In the genomic region with DNA sequence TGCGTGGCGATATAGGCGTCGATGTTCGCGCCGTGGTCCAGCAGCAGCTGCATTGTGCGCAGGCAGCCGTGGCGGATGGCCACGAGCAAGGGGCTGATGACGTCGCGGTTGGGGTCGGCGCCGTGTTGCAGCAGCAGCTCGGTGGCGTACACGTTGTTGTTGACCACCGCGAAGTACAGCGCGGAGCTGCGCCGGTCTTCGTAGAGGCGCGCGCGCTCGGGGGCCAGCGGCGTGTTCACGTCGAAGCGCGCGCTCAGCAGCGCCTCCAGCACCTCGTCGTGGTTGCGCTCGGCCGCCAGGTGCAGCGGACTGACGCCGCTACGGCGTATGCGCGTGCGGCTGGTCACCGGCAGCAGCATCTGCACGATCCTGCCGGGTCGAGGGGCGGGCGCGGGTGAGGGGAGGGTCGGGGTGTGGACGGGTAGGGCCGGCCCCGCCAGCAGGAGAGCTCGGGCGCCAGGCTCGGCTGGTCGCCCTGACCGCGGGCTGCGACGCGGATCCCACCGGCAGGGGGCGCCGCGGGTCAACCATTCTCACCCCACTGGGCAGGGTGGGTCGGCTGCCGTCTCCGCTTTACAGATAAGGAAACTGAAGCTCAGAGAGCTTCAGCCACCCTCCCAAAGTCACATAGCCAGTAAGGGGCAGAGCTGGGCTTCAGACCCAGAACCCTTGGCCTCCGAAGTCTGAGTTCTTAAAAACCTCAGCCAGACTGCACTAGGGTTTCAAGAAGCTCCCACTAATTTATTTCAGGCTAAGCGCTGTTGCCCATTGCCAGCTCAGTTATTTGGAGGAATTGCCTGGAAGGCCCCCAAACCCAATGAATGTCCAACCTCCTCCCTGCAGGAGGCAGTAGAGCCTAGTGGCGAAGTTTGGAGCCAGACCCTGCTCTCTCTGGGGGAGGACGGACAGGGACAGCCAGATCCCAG, we compare ENCODE assay signal across 8 cellular contexts. TPM values are rescaled to one million over a fixed set of nuclear protein-coding genes. Genes with fewer than 3 reads are reported as not detected.
DNase-seq lines count a peak whose midpoint lies in the region; ATAC-seq and TF ChIP-seq lines count a peak whose summit lies in the region.

No MANE protein-coding gene starts in this region.

- H3K4me3 ChIP-seq in OCI-LY3 (ENCODE audit: low read length): no peak overlapping the region
- no peak overlapping the region for H3K4me3 ChIP-seq in foreskin fibroblast (ENCODE audit: low read depth in 1 of 2, low read length in 2 of 2)
- H3K4me3 ChIP-seq in neuronal stem cell (ENCODE audit: low read length in 2 of 2): peak overlapping the region; percentile 28 to 80

- WGBS in neuronal stem cell (ENCODE audit: extremely low coverage in 2 of 2, insufficient read length in 2 of 2, insufficient replicate concordance in 1 of 2), 2 donors: no CpG with 5 or more reads among the region's 84 CpGs

- no peaks in the 10 kb centered on the region for H3K79me1 ChIP-seq in neuronal stem cell (ENCODE audit: low read depth, low read length)

- H2AK5ac ChIP-seq in neuronal stem cell (ENCODE audit: low read depth, low read length): peak overlapping the region; percentile 81

- no peaks in the 10 kb centered on the region for H3K27me3 ChIP-seq in OCI-LY3 (ENCODE audit: low read depth, low read length)
- peaks cover 4 to 44% (median 13%) of the 10 kb centered on the region in 3 experiments for H3K27me3 ChIP-seq in neuronal stem cell (ENCODE audit: control insufficient read depth in 3 of 3, insufficient read depth in 3 of 3, low read depth in 1 of 3, low read length in 3 of 3)

- peak overlapping the region; percentile 52 for H3K27ac Mint-ChIP-seq in activated T-helper 17 cell treated with anti-CD3 and anti-CD28 coated beads, Interleukin-2, amount 50 U/mL, for 72 hours

- peak; percentile 93 for ATAC-seq in GM18868 (IDR thresholded peaks at IDR 0.05; ENCODE audit: unreplicated experiment)
- ATAC-seq in HG03103 (IDR thresholded peaks at IDR 0.05; ENCODE audit: low read depth, unreplicated experiment): peak; percentile 93
- ATAC-seq in activated T-helper 17 cell treated with anti-CD3 and anti-CD28 coated beads, Interleukin-2, amount 50 U/mL, for 72 hours (replicated peaks): peak; percentile 98

- peak overlapping the region; percentile 92 for H3K23ac ChIP-seq in neuronal stem cell (ENCODE audit: low read depth, low read length, poor library complexity)

- peaks cover 6% of the 10 kb centered on the region for H3K4me1 Mint-ChIP-seq in activated T-helper 17 cell treated with anti-CD3 and anti-CD28 coated beads, Interleukin-2, amount 50 U/mL, for 72 hours

- peak overlapping the region; percentile 7; the same call in 1 of the 2 replicates for H3K9ac ChIP-seq in OCI-LY3 (ENCODE audit: low read length)
- peak overlapping the region; percentile 87 for H3K9ac ChIP-seq in neuronal stem cell (ENCODE audit: low read depth, low read length, poor library complexity)

- TF ChIP-seq CTCF in OCI-LY3 (IDR thresholded peaks at IDR 0.05; ENCODE audit: low read depth, low read length) (peak; percentile 68), foreskin fibroblast (IDR thresholded peaks at IDR 0.05; ENCODE audit: low read depth, low read length) (peak; percentile 15)

- H2BK120ac ChIP-seq in neuronal stem cell (ENCODE audit: low read depth, low read length): peak overlapping the region; percentile 62

- H3K36me3 Mint-ChIP-seq in activated T-helper 17 cell treated with anti-CD3 and anti-CD28 coated beads, Interleukin-2, amount 50 U/mL, for 72 hours (ENCODE audit: low read depth): peaks cover 17% of the 10 kb centered on the region

- no peak overlapping the region for H3K27ac ChIP-seq in OCI-LY3 (ENCODE audit: low read length)
- no peak overlapping the region for H3K27ac ChIP-seq in neuronal stem cell (replicated peaks; ENCODE audit: low read length)
- no peak overlapping the region for H3K27ac ChIP-seq in substantia nigra (ENCODE audit: low read depth, low read length, poor library complexity, severe bottlenecking)

- peak overlapping the region; percentile 38 for H3K4me3 Mint-ChIP-seq in activated T-helper 17 cell treated with anti-CD3 and anti-CD28 coated beads, Interleukin-2, amount 50 U/mL, for 72 hours

- peak; percentile 85 for DNase-seq in AG08395 (ENCODE audit: low spot score)
- DNase-seq in foreskin fibroblast: peak; percentile 35 to 74
- DNase-seq in neuronal stem cell (ENCODE audit: low spot score): peak; percentile 74
- DNase-seq in substantia nigra (lab: John Stamatoyannopoulos, UW): peak in 46 of 49 donors; percentile 6 to 84 (median 58)

- no peaks in the 10 kb centered on the region for H3K27me3 Mint-ChIP-seq in activated T-helper 17 cell treated with anti-CD3 and anti-CD28 coated beads, Interleukin-2, amount 50 U/mL, for 72 hours

- H3K18ac ChIP-seq in neuronal stem cell (ENCODE audit: low read length): peak overlapping the region; percentile 96

- H3K36me3 ChIP-seq in OCI-LY3 (replicated peaks; ENCODE audit: low read depth, low read length) (no peaks in the 10 kb centered on the region), neuronal stem cell (replicated peaks in 1 of 2; ENCODE audit: control insufficient read depth in 2 of 2, insufficient read depth in 2 of 2, low read length in 2 of 2) (no peaks in the 10 kb centered on the region)

- peak overlapping the region; percentile 79 for H3K4ac ChIP-seq in neuronal stem cell (ENCODE audit: low read length)

- H4K91ac ChIP-seq in neuronal stem cell (ENCODE audit: low read depth, low read length, poor library complexity): no peak overlapping the region

- H2BK12ac ChIP-seq in neuronal stem cell (ENCODE audit: low read length): peak overlapping the region; percentile 85

- H3K14ac ChIP-seq in neuronal stem cell (ENCODE audit: low read length): peak overlapping the region; percentile 77

- no peaks in the 10 kb centered on the region for H3K79me2 ChIP-seq in OCI-LY3 (ENCODE audit: low read length)

- H3K4me2 ChIP-seq in OCI-LY3 (ENCODE audit: low read length) (peak overlapping the region; percentile 27), neuronal stem cell (ENCODE audit: insufficient read depth, low read length, poor library complexity, severe bottlenecking) (peak overlapping the region; percentile 80)

- peak overlapping the region; percentile 76 for H2BK15ac ChIP-seq in neuronal stem cell (ENCODE audit: low read length)

- H2AFZ ChIP-seq in OCI-LY3 (ENCODE audit: low read depth, low read length): no peak overlapping the region
- peak overlapping the region; percentile 93 for H2AFZ ChIP-seq in neuronal stem cell (ENCODE audit: low read length)

- no peaks in the 10 kb centered on the region for H3K9me3 Mint-ChIP-seq in activated T-helper 17 cell treated with anti-CD3 and anti-CD28 coated beads, Interleukin-2, amount 50 U/mL, for 72 hours

- H4K20me1 ChIP-seq in OCI-LY3 (ENCODE audit: insufficient read depth, low read length): no peaks in the 10 kb centered on the region

- no peaks in the 10 kb centered on the region for H3K9me3 ChIP-seq in OCI-LY3 (ENCODE audit: insufficient read depth, low read length)
- H3K9me3 ChIP-seq in neuronal stem cell (replicated peaks in 1 of 2; ENCODE audit: control insufficient read depth in 2 of 2, insufficient read depth in 1 of 2, low read depth in 1 of 2, low read length in 2 of 2): peaks cover 0 to 4% of the 10 kb centered on the region in 2 donors

- H3K4me1 ChIP-seq in OCI-LY3 (ENCODE audit: low read length) (peaks cover 11% of the 10 kb centered on the region), neuronal stem cell (ENCODE audit: control insufficient read depth in 2 of 2, insufficient read depth in 1 of 2, low read depth in 1 of 2, low read length in 2 of 2) (peaks cover 14 to 15% of the 10 kb centered on the region in 2 donors)

- no peak overlapping the region for H2BK5ac ChIP-seq in neuronal stem cell (ENCODE audit: low read length)

- peak overlapping the region; percentile 45 for H4K8ac ChIP-seq in neuronal stem cell (ENCODE audit: low read depth, low read length)

RNA-seq across cellular contexts. Expression of gene FAM181A, which starts 12.4 kb away (rescaled TPM):
- not detected for total RNA-seq in activated T-helper 17 cell treated with anti-CD3 and anti-CD28 coated beads, Interleukin-2, amount 50 U/mL, for 72 hours
- 2.3 TPM for polyA plus RNA-seq in neuronal stem cell (2013, experiment 1 of 2)
- 2.4 TPM for polyA plus RNA-seq in neuronal stem cell (2013, experiment 2 of 2)

RNA-seq across cellular contexts. Expression of gene ASB2, which starts 36.8 kb away (rescaled TPM):
- 10 to 100 TPM; 48.5 to 68.7 TPM for total RNA-seq in activated T-helper 17 cell treated with anti-CD3 and anti-CD28 coated beads, Interleukin-2, amount 50 U/mL, for 72 hours
- 0.43 TPM for polyA plus RNA-seq in neuronal stem cell (2013, experiment 1 of 2)
- 0.50 TPM for polyA plus RNA-seq in neuronal stem cell (2013, experiment 2 of 2)

RNA-seq across cellular contexts. Expression of gene CCDC197, which starts 57.5 kb away (rescaled TPM):
- under 1 TPM in 1 of 2 donors, not detected in 1; 0.37 TPM for total RNA-seq in activated T-helper 17 cell treated with anti-CD3 and anti-CD28 coated beads, Interleukin-2, amount 50 U/mL, for 72 hours
- polyA plus RNA-seq in neuronal stem cell (2013, experiment 1 of 2): not detected
- polyA plus RNA-seq in neuronal stem cell (2013, experiment 2 of 2): not detected

Comparison
In these comparisons a context has a peak if more than half of its experiments do, and no peak if none do; other contexts are left out.
1. H3K4me3 ChIP-seq: peak in neuronal stem cell (2 of 2); none in OCI-LY3 (single experiment) and foreskin fibroblast (0 of 2).
2. Peak in every context shown above with its lines, with median percentiles within 50 percentile points of each other: DNase-seq and ATAC-seq.